ENCODE assay signal across 16 cellular contexts in the genomic region with DNA sequence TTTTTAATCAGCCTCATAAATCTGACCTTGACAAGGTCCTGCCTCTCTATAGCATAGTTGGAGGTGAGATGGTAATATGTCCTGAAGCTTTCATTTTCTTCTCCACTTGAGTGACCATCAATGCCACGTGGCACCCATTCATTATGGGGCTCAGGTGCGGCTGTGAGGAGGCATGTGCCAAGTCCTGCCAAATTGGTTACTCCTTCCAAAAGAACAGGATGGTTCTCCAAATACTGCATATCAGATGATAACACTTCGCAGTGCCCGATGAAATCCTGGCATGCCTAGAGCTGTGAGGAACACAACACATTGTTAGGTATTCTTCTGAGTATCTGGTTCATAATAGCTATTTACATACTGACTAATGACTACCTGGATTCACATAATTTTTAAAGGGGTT. TPM values are rescaled to one million over a fixed set of nuclear protein-coding genes. Genes with fewer than 3 reads are reported as not detected.
DNase-seq lines count a peak whose midpoint lies in the region; ATAC-seq lines count a peak whose summit lies in the region.
"Had no signal": no experiment of that assay in that cellular context is flagged by ENCODE, and none has a peak within 500 bp of the region (broad histone marks: within the 10 kb centered on the region; RNA-seq: fewer than 3 reads in every experiment).

No MANE protein-coding gene starts in this region.

- intact Hi-C loops in left ventricle myocardium superior (cut with micrococcal nuclease): no loop called here
- intact Hi-C loops in left cardiac atrium (cut with DNase I): no loop called here

- ATAC-seq in left ventricle myocardium superior (peak; percentile 55), left cardiac atrium (no peak), HG02870 (IDR thresholded peaks at IDR 0.05; ENCODE audit: unreplicated experiment) (no peak), HG03159 (IDR thresholded peaks at IDR 0.05; ENCODE audit: unreplicated experiment) (no peak)
- ATAC-seq: CD8-positive, alpha-beta T cell; GM23338; HepG2 had no signal

- DNase-seq in left ventricle myocardium superior (no peak), left cardiac atrium (no peak), NCI-H2171 treated with DMSO at 0.1 percent for 48 hours (lab: John Stamatoyannopoulos, UW) (peak; percentile 86), cerebellar cortex (ENCODE audit: low spot score) (peak; percentile 89), DMS 273 treated with DMSO at 0.1 percent for 48 hours (lab: John Stamatoyannopoulos, UW) (no peak)
- DNase-seq: Calu3; CD8-positive, alpha-beta T cell; DMS53; DND-41; EL; HCEC 1CT had no signal

RNA-seq across cellular contexts. Expression of gene TMEM178A, which starts 8.2 kb away (rescaled TPM):
- total RNA-seq in left ventricle myocardium superior (3.2 TPM), left cardiac atrium (1 to 10 TPM; 2.0 to 5.4 TPM)
- total RNA-seq: A172 had no signal

Comparison
In these comparisons a context has a peak if more than half of its experiments do, and no peak if none do; other contexts are left out.
1. DNase-seq: peak in NCI-H2171 treated with DMSO at 0.1 percent for 48 hours (single experiment) and cerebellar cortex (single experiment); none in left ventricle myocardium superior (single experiment), left cardiac atrium (single experiment) and DMS 273 treated with DMSO at 0.1 percent for 48 hours (single experiment).